ENCODE assay signal across 23 cellular contexts in genomic region chr10:30346135-30346534, GRCh38. TPM values are rescaled to one million over a fixed set of nuclear protein-coding genes. Genes with fewer than 3 reads are reported as not detected.
DNase-seq lines count a peak whose midpoint lies in the region; ATAC-seq and TF ChIP-seq lines count a peak whose summit lies in the region.
"Had no signal": no experiment of that assay in that cellular context is flagged by ENCODE, and none has a peak within 500 bp of the region (broad histone marks: within the 10 kb centered on the region; RNA-seq: fewer than 3 reads in every experiment).

No MANE protein-coding gene starts in this region.

- no peak for ATAC-seq in DND-41 (ENCODE audit: insufficient read depth, low read depth)
- no peak for ATAC-seq in naive thymus-derived CD8-positive, alpha-beta T cell
- no peak for ATAC-seq in HG02870 (IDR thresholded peaks at IDR 0.05; ENCODE audit: unreplicated experiment)
- ATAC-seq: heart left ventricle, Right ventricle myocardium inferior had no signal

- peaks cover 82% of the 10 kb centered on the region for H3K79me2 ChIP-seq in DND-41 (ENCODE audit: insufficient read depth, low read length)

- peak overlapping the region in 7 of 10 donors; percentile 25 to 99 (median 50) for H3K4me3 Mint-ChIP-seq in naive thymus-derived CD8-positive, alpha-beta T cell
- H3K4me3 Mint-ChIP-seq: activated naive CD4-positive, alpha-beta T cell treated with anti-CD3 and anti-CD28 coated beads, Interleukin-2, amount 10 ng/mL, durations not matched to agents 7 days and 5 days had no signal

- TF ChIP-seq CTCF in DND-41 (IDR thresholded peaks at IDR 0.05; ENCODE audit: borderline replicate concordance, extremely low read depth, low read length, poor library complexity, severe bottlenecking) (no peak), right atrium auricular region (IDR thresholded peaks at IDR 0.05) (no peak), tibial nerve (IDR thresholded peaks at IDR 0.05) (no peak)

- H3K27ac Mint-ChIP-seq in naive thymus-derived CD8-positive, alpha-beta T cell: peak overlapping the region in 1 of 10 donors; percentile 40
- H3K27ac Mint-ChIP-seq: activated naive CD4-positive, alpha-beta T cell treated with anti-CD3 and anti-CD28 coated beads, Interleukin-2, amount 10 ng/mL, durations not matched to agents 7 days and 5 days; T-helper 1 cell treated with Interleukin-12 subunit alpha and Interleukin-12 subunit beta and Interleukin-4 antibody, amounts not matched to agents 30 μg/mL and 1 μg/mL, for 36 hours had no signal

- peaks cover 26% of the 10 kb centered on the region for H3K4me1 ChIP-seq in BLaER1
- H3K4me1 ChIP-seq in DND-41 (ENCODE audit: insufficient read depth, low read length): peaks cover 35% of the 10 kb centered on the region
- H3K4me1 ChIP-seq in right atrium auricular region: peaks cover 0 to 26% of the 10 kb centered on the region in 2 donors
- peaks cover 0 to 29% (median 18%) of the 10 kb centered on the region in 4 donors for H3K4me1 ChIP-seq in tibial nerve
- H3K4me1 ChIP-seq: BE2C had no signal

- no peak for TF ChIP-seq POLR2A in tibial nerve (IDR thresholded peaks at IDR 0.05)

- H3K27me3 Mint-ChIP-seq in naive thymus-derived CD8-positive, alpha-beta T cell: no peaks in the 10 kb centered on the region
- H3K27me3 Mint-ChIP-seq: activated naive CD4-positive, alpha-beta T cell treated with anti-CD3 and anti-CD28 coated beads, Interleukin-2, amount 10 ng/mL, durations not matched to agents 7 days and 5 days had no signal

- no peaks in the 10 kb centered on the region for H3K9me3 Mint-ChIP-seq in naive thymus-derived CD8-positive, alpha-beta T cell
- H3K9me3 Mint-ChIP-seq: activated naive CD4-positive, alpha-beta T cell treated with anti-CD3 and anti-CD28 coated beads, Interleukin-2, amount 10 ng/mL, durations not matched to agents 7 days and 5 days; T-helper 1 cell treated with Interleukin-12 subunit alpha and Interleukin-12 subunit beta and Interleukin-4 antibody, amounts not matched to agents 30 μg/mL and 1 μg/mL, for 36 hours had no signal

- TF ChIP-seq EP300 in tibial nerve (IDR thresholded peaks at IDR 0.05): no peak

- H3K4me3 ChIP-seq in BLaER1 (no peak overlapping the region), DND-41 (ENCODE audit: low read depth in 1 of 2, low read length in 2 of 2) (peak overlapping the region in 1 of 2 experiments; percentile 94; a peak in 2 of 4 replicates), SK-N-MC (no peak overlapping the region), right atrium auricular region (no peak overlapping the region), tibial nerve (no peak overlapping the region)
- H3K4me3 ChIP-seq: upper lobe of left lung had no signal

- H3K27me3 ChIP-seq in BLaER1: no peaks in the 10 kb centered on the region
- H3K27me3 ChIP-seq in DND-41 (ENCODE audit: insufficient read depth, low read length, poor library complexity): no peaks in the 10 kb centered on the region
- no peaks in the 10 kb centered on the region for H3K27me3 ChIP-seq in right atrium auricular region
- no peaks in the 10 kb centered on the region for H3K27me3 ChIP-seq in tibial nerve
- H3K27me3 ChIP-seq: BE2C, heart left ventricle, upper lobe of left lung had no signal

- H3K36me3 ChIP-seq in BLaER1 (peaks cover 47% of the 10 kb centered on the region), DND-41 (ENCODE audit: insufficient read depth, low read length) (peaks cover 13% of the 10 kb centered on the region), SK-N-MC (ENCODE audit: insufficient read depth, low read length) (peaks cover 3% of the 10 kb centered on the region; the same call in 1 of the 2 replicates), right atrium auricular region (no peaks in the 10 kb centered on the region), tibial nerve (peaks cover 0 to 4% (median 2%) of the 10 kb centered on the region in 3 donors)
- H3K36me3 ChIP-seq: WERI-Rb-1 had no signal

- peaks cover 0 to 27% (median 1%) of the 10 kb centered on the region in 3 donors for H3K36me3 Mint-ChIP-seq in naive thymus-derived CD8-positive, alpha-beta T cell

- H4K20me1 ChIP-seq in BLaER1 (peaks cover 66% of the 10 kb centered on the region), DND-41 (ENCODE audit: insufficient read depth, low read length) (peaks cover 32% of the 10 kb centered on the region; the same call in 1 of the 2 replicates)

- peaks cover 24 to 78% (median 66%) of the 10 kb centered on the region in 4 donors for H3K4me1 Mint-ChIP-seq in naive thymus-derived CD8-positive, alpha-beta T cell

- no peak overlapping the region for H2AFZ ChIP-seq in DND-41 (ENCODE audit: low read depth, low read length)

- WGBS in tibial nerve, 2 donors: 28 to 32% methylated on average over 1 of the region's 1 CpG

- no peaks in the 10 kb centered on the region for H3K9me3 ChIP-seq in BLaER1
- H3K9me3 ChIP-seq in DND-41 (ENCODE audit: insufficient read depth, low read length, severe bottlenecking): no peaks in the 10 kb centered on the region
- H3K9me3 ChIP-seq in SK-N-MC (ENCODE audit: low read depth, low read length): no peaks in the 10 kb centered on the region
- H3K9me3 ChIP-seq in right atrium auricular region: no peaks in the 10 kb centered on the region
- H3K9me3 ChIP-seq in tibial nerve: no peaks in the 10 kb centered on the region
- H3K9me3 ChIP-seq: BE2C, heart left ventricle, upper lobe of left lung had no signal

- no peak overlapping the region for H3K27ac ChIP-seq in BLaER1
- H3K27ac ChIP-seq in DND-41 (ENCODE audit: low read length): no peak overlapping the region
- 0 out of 2 replicates have a peak overlapping the region, but pooled peaks have one; percentile 13 for H3K27ac ChIP-seq in SK-N-MC
- H3K27ac ChIP-seq in right atrium auricular region: no peak overlapping the region
- no peak overlapping the region for H3K27ac ChIP-seq in tibial nerve
- H3K27ac ChIP-seq: heart left ventricle, upper lobe of left lung, WERI-Rb-1 had no signal

- DNase-seq in DND-41 (no peak), SK-N-MC (ENCODE audit: low read depth, low spot score) (no peak), iPS-NIHi7 (ENCODE audit: extremely low spot score) (no peak), right atrium auricular region (ENCODE audit: low spot score) (no peak), tibial nerve (ENCODE audit: low spot score in 2 of 2) (no peak)
- no peak for DNase-seq in naive thymus-derived CD8-positive, alpha-beta T cell
- DNase-seq: activated CD4-positive, alpha-beta T cell treated with anti-CD3 and anti-CD28 coated beads, Interleukin-2, amount 50 U/mL, for 4 hours; activated naive CD4-positive, alpha-beta T cell treated with anti-CD3 and anti-CD28 coated beads, Interleukin-2, amount 10 ng/mL, durations not matched to agents 7 days and 5 days; BE2C; DMS 273 treated with DMSO at 0.1 percent for 48 hours; GDM1; heart left ventricle; IMR-90; NCI-H2029 treated with DMSO at 0.1 percent for 48 hours; NCI-H510A; stimulated activated CD4-positive, alpha-beta T cell treated with anti-CD3 and anti-CD28 coated beads, Interleukin-1b, Interleukin-23, amount 100 ng/mL, for 48 hours; stimulated activated naive CD4-positive, alpha-beta T cell treated with Interleukin-2 at 50 U/mL for 16 hours; upper lobe of left lung; WERI-Rb-1 had no signal

- POLR2A ChIA-PET in naive thymus-derived CD8-positive, alpha-beta T cell (lab: Charles Lee): no interaction called here

- no peak overlapping the region; the same call in 1 of the 2 replicates for H3K9ac ChIP-seq in BLaER1
- H3K9ac ChIP-seq in DND-41 (ENCODE audit: low read depth, low read length): peak overlapping the region; percentile 21; the same call in 1 of the 2 replicates
- H3K9ac ChIP-seq in SK-N-MC (ENCODE audit: insufficient read length): no peak overlapping the region

- H3K4me2 ChIP-seq in BLaER1 (peak overlapping the region; percentile 64), DND-41 (ENCODE audit: insufficient read depth, low read length) (peak overlapping the region; percentile 90)

RNA-seq across cellular contexts. Expression of gene MTPAP, which starts 2.9 kb away (rescaled TPM):
- 10 to 100 TPM; 23.1 to 27.8 TPM for total RNA-seq in naive thymus-derived CD8-positive, alpha-beta T cell
- polyA plus RNA-seq in naive thymus-derived CD8-positive, alpha-beta T cell: 1 to 10 TPM; 4.7 to 8.2 (median 5.3) TPM
- total RNA-seq in right atrium auricular region (10 to 100 TPM; 14.9 to 18.8 TPM), tibial nerve (10 to 100 TPM; 10.2 to 14.4 (median 11.7) TPM)
